ENCODE assay signal across 1 cellular context in the genomic region with DNA sequence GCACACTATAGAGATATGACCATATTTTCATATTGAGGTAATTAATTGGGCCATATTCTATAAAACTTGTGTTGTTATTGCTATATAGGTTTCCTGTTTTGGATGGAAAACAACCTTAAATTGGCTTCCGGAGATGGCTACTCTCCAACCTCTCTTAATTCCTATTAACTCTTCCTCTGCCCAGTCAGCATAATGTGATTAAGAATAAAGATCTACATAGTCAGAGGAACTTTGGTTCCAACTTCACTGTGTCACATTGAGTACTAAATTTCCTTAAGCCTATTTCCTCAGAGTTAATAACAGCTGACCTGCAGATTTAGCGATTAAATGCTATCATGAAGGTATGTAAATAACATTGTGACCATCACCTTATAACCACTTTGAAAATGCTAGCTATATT.
TF ChIP-seq lines count a peak whose summit lies in the region.

No MANE protein-coding gene starts in this region.

TF ChIP-seq in A549, 52 proteins besides CTCF, POLR2A, EP300 and RAD21 (continued from another document):
- TF ChIP-seq, protein P1, sequence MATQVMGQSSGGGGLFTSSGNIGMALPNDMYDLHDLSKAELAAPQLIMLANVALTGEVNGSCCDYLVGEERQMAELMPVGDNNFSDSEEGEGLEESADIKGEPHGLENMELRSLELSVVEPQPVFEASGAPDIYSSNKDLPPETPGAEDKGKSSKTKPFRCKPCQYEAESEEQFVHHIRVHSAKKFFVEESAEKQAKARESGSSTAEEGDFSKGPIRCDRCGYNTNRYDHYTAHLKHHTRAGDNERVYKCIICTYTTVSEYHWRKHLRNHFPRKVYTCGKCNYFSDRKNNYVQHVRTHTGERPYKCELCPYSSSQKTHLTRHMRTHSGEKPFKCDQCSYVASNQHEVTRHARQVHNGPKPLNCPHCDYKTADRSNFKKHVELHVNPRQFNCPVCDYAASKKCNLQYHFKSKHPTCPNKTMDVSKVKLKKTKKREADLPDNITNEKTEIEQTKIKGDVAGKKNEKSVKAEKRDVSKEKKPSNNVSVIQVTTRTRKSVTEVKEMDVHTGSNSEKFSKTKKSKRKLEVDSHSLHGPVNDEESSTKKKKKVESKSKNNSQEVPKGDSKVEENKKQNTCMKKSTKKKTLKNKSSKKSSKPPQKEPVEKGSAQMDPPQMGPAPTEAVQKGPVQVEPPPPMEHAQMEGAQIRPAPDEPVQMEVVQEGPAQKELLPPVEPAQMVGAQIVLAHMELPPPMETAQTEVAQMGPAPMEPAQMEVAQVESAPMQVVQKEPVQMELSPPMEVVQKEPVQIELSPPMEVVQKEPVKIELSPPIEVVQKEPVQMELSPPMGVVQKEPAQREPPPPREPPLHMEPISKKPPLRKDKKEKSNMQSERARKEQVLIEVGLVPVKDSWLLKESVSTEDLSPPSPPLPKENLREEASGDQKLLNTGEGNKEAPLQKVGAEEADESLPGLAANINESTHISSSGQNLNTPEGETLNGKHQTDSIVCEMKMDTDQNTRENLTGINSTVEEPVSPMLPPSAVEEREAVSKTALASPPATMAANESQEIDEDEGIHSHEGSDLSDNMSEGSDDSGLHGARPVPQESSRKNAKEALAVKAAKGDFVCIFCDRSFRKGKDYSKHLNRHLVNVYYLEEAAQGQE (IDR thresholded peaks at IDR 0.05): no peak
